12 cellular contexts compared by ENCODE assay signal in the genomic region with DNA sequence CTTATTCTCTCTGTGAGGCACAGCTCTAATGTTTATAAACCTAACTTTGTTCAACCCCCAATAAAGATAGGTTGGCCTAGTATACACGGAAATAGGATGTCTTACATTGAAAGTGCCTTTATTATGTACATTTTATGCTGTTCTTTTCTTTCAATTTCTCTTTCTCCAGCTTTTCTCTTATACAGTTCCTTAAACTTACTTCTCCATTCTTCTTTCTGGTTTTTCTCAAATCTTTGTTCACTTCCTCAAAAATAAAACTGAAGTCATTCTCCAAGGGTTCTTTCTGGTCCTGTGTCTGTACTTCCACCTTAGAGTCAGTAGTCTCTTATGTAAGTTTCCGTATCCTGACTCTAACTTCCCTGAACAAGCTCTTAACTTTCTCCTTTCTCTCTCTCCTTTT. TPM values are rescaled to one million over a fixed set of nuclear protein-coding genes. Genes with fewer than 3 reads are reported as not detected.
DNase-seq lines count a peak whose midpoint lies in the region; ATAC-seq, FAIRE-seq and TF ChIP-seq lines count a peak whose summit lies in the region.
"Had no signal": no experiment of that assay in that cellular context is flagged by ENCODE, and none has a peak within 500 bp of the region (broad histone marks: within the 10 kb centered on the region; RNA-seq: fewer than 3 reads in every experiment).

No MANE protein-coding gene starts in this region.

- H3K36me3 ChIP-seq in mammary epithelial cell (ENCODE audit: insufficient read depth, low read length) = no peaks in the 10 kb centered on the region
- no peaks in the 10 kb centered on the region for H3K36me3 ChIP-seq in neutrophil
- H3K36me3 ChIP-seq in kidney (ENCODE audit: control insufficient read depth in 1 of 2, insufficient read depth in 2 of 2, low read length in 2 of 2) = no peaks in the 10 kb centered on the region
- H3K36me3 ChIP-seq: WERI-Rb-1 had no signal

- DNase-seq in GF-D8 (lab: John Stamatoyannopoulos, UW) = peak; percentile 86
- peak; percentile 85 for DNase-seq in NB4 (ENCODE audit: low read depth)
- DNase-seq in mammary epithelial cell = no peak
- DNase-seq in effector CD8-positive, alpha-beta T cell (lab: John Stamatoyannopoulos, UW) = no peak
- DNase-seq in kidney = no peak
- no peak for DNase-seq in NCI-H2196 (lab: John Stamatoyannopoulos, UW; ENCODE audit: unreplicated experiment)
- DNase-seq: NCI-H1436 treated with DMSO at 0.1 percent for 48 hours; stimulated activated naive CD4-positive, alpha-beta T cell treated with Interleukin-2 at 50 U/mL for 16 hours; WERI-Rb-1 had no signal

- H3K9ac ChIP-seq in mammary epithelial cell (ENCODE audit: insufficient read depth, low read length) (no peak overlapping the region), kidney (ENCODE audit: low read length in 2 of 2) (no peak overlapping the region)

- H3K4me1 ChIP-seq in mammary epithelial cell (ENCODE audit: insufficient read depth, low read length) (peaks cover 34% of the 10 kb centered on the region), neutrophil (ENCODE audit: control insufficient read depth in 1 of 2, insufficient read depth in 1 of 2, low read depth in 1 of 2, low read length in 1 of 2) (peaks cover 43 to 56% of the 10 kb centered on the region in 2 experiments), kidney (ENCODE audit: control insufficient read depth in 1 of 2, insufficient read depth in 1 of 2, low read depth in 1 of 2, low read length in 2 of 2) (no peaks in the 10 kb centered on the region)

- 48% methylated on average over 2 of the region's 2 CpGs for WGBS in mammary epithelial cell (ENCODE audit: low coverage, missing lambda C conversion rate)

- peak overlapping the region; percentile 69 for H2AFZ ChIP-seq in mammary epithelial cell (ENCODE audit: low read depth, low read length)

- H4K20me1 ChIP-seq in mammary epithelial cell (ENCODE audit: insufficient read depth, low read length) = no peaks in the 10 kb centered on the region

- H3K4me3 ChIP-seq in NB4 (ENCODE audit: low read depth, low read length) (no peak overlapping the region), mammary epithelial cell (replicated peaks in 1 of 3; ENCODE audit: insufficient read depth in 1 of 3, low read depth in 2 of 3, low read length in 3 of 3) (no peak overlapping the region), neutrophil (ENCODE audit: low read depth in 1 of 2, low read length in 1 of 2) (peak overlapping the region; percentile 53), kidney (ENCODE audit: low read length in 2 of 2) (no peak overlapping the region)

- no peak for TF ChIP-seq POLR2A in NB4 (IDR thresholded peaks at IDR 0.05; ENCODE audit: extremely low read depth, insufficient read length)

- no peak for FAIRE-seq in kidney (lab: Jason Lieb, UNC)
- FAIRE-seq: frontal cortex had no signal

- H3K4me2 ChIP-seq in mammary epithelial cell (ENCODE audit: insufficient read depth, low read depth, low read length) = peak overlapping the region; percentile 46

- H3K9me3 ChIP-seq in mammary epithelial cell (replicated peaks; ENCODE audit: insufficient read depth, low read length) = no peaks in the 10 kb centered on the region
- no peaks in the 10 kb centered on the region for H3K9me3 ChIP-seq in neutrophil
- H3K9me3 ChIP-seq in kidney (ENCODE audit: control insufficient read depth in 1 of 2, low read length in 2 of 2) = no peaks in the 10 kb centered on the region

- in situ Hi-C loops in mammary epithelial cell (cut with MboI; ENCODE audit: low sequenced_read_pairs in 2 of 2) = no loop called here

- intact Hi-C loops in mammary epithelial cell (cut with micrococcal nuclease) = loop anchor here (2.0 kb wide), 1 partner anchor 33 kb away; no protein-coding TSS in a partner anchor
- intact Hi-C loops in kidney (cut with DNase I) = no loop called here

- dilution Hi-C loops in mammary epithelial cell (cut with HindIII; ENCODE audit: low sequenced_read_pairs) = no loop called here

- peak overlapping the region; percentile 50 for H3K27ac ChIP-seq in mammary epithelial cell (ENCODE audit: insufficient read depth, low read depth, low read length)
- peak overlapping the region; percentile 98 for H3K27ac ChIP-seq in neutrophil
- no peak overlapping the region for H3K27ac ChIP-seq in kidney (ENCODE audit: low read depth in 2 of 2, low read length in 2 of 2)
- H3K27ac ChIP-seq: WERI-Rb-1 had no signal

- H3K27me3 ChIP-seq in mammary epithelial cell (ENCODE audit: insufficient read depth, low read length) = no peaks in the 10 kb centered on the region
- no peaks in the 10 kb centered on the region for H3K27me3 ChIP-seq in neutrophil

- H3K79me2 ChIP-seq in mammary epithelial cell (ENCODE audit: insufficient read depth, low read length) = no peaks in the 10 kb centered on the region

- no peak for TF ChIP-seq CTCF in NB4 (IDR thresholded peaks at IDR 0.05; ENCODE audit: low read depth, low read length)
- TF ChIP-seq CTCF in mammary epithelial cell (conservative IDR thresholded peaks at IDR 0.05 in 1 of 2, IDR thresholded peaks at IDR 0.05 in 1 of 2; ENCODE audit: extremely low read depth in 1 of 2, insufficient read depth in 1 of 2, low read depth in 1 of 2, low read length in 2 of 2) = no peak
- TF ChIP-seq CTCF in neutrophil (IDR thresholded peaks at IDR 0.05) = no peak
- no peak for TF ChIP-seq CTCF in kidney (IDR thresholded peaks at IDR 0.05; ENCODE audit: borderline replicate concordance, extremely low read depth, insufficient read depth)

- CTCF ChIA-PET in mammary epithelial cell (lab: Charles Lee; ENCODE audit: low non-redundant PET) = interaction anchor here (0.9 kb wide), 1 partner anchor 17 kb away, joined by 5 read pairs; no protein-coding TSS in a partner anchor

- BruUV-seq in mammary epithelial cell (replicated peaks; lab: Mats Ljungman, UMichigan) = no TSS peak

- no peak for ATAC-seq in HG03039 (IDR thresholded peaks at IDR 0.05; ENCODE audit: unreplicated experiment)

RNA-seq across cellular contexts. Expression of gene NAMPT, which starts 29.2 kb away (rescaled TPM):
- total RNA-seq in mammary epithelial cell (100 to 1,000 TPM in 1 of 2 donors, 10 to 100 TPM in 1; 93.7 to 132 TPM), kidney (217 TPM)
- polyA plus RNA-seq in mammary epithelial cell (55.5 TPM), kidney (ENCODE audit: insufficient read depth, low read depth, low replicate concordance) (16.5 TPM)
- polyA minus RNA-seq in mammary epithelial cell = 35.1 TPM

Comparison
In these comparisons a context has a peak if more than half of its experiments do, and no peak if none do; other contexts are left out.
1. DNase-seq: peak in GF-D8 (single experiment) and NB4 (single experiment); none in mammary epithelial cell (single experiment), effector CD8-positive, alpha-beta T cell (single experiment), kidney (single experiment) and NCI-H2196 (single experiment).
2. H3K4me3 ChIP-seq: peak in neutrophil (2 of 2); none in NB4 (single experiment), mammary epithelial cell (0 of 3) and kidney (0 of 2).
3. H3K27ac ChIP-seq: peak in mammary epithelial cell (single experiment) and neutrophil (single experiment); none in kidney (0 of 2).